In the genomic region with DNA sequence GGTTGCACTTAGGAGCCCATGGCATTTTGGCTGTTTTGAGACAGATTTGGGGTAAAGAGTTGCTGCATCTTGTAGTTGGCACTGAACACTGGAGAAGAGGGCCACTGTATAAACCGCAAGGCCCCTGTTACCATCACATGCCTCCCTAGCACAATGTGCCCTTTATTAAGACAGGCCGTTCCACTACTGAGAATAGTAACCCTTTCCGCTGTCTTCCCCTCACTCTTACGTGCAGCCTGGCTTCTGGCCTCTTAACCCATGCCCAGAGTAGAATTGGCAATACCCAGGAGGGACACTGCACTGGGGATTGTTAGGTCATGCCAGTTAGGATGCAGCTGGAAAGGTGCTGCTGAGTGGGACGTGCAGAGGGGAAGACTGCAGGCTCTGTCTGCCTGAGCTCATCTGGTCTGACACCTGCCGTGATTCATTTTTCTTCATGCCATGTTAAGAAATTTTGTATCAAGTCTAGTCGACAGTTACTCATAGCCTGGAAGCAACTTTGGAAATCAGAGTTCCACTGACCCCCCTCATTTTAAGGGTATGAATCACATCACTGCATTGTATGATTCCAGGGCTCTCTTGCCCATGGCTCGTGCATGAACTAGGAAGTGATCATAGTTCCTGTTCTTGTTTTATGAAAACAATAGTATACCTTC, we compare ENCODE assay signal across 10 cellular contexts.
A peak's percentile ranks its signal among the peaks of the same experiment; 100 is the strongest.
DNase-seq lines count a peak whose midpoint lies in the region; ATAC-seq, FAIRE-seq and TF ChIP-seq lines count a peak whose summit lies in the region.
"Had no signal": no experiment of that assay in that cellular context is flagged by ENCODE, and none has a peak within 500 bp of the region (broad histone marks: within the 10 kb centered on the region; RNA-seq: fewer than 3 reads in every experiment).

No MANE protein-coding gene starts in this region.

- ATAC-seq in left ventricle myocardium superior (peak; percentile 81), psoas muscle (peak; percentile 79 to 92 (median 88))
- ATAC-seq: Panc1 had no signal

- no peak for TF ChIP-seq CTCF in ascending aorta (IDR thresholded peaks at IDR 0.05)
- no peak for TF ChIP-seq CTCF in psoas muscle (IDR thresholded peaks at IDR 0.05)

- H3K36me3 ChIP-seq in ascending aorta (peaks cover 0 to under 1% of the 10 kb centered on the region in 2 donors), psoas muscle (ENCODE audit: insufficient read depth in 1 of 2, low read depth in 1 of 2) (peaks cover 0 to 5% of the 10 kb centered on the region in 2 donors)

- 10 to 12% (median 12%) methylated on average over 8 of the region's 8 CpGs for WGBS in psoas muscle, 3 donors

- H3K27ac ChIP-seq in ascending aorta (peak overlapping the region; percentile 86 to 95), psoas muscle (peak overlapping the region; percentile 95)

- H3K4me1 ChIP-seq in ascending aorta (peaks cover 39 to 72% of the 10 kb centered on the region in 2 donors), psoas muscle (peaks cover 67% of the 10 kb centered on the region)

- intact Hi-C loops in ascending aorta (cut with DNase I), result no loop called here
- intact Hi-C loops in left ventricle myocardium superior (cut with micrococcal nuclease), result no loop called here
- intact Hi-C loops in psoas muscle (cut with DNase I), result loop anchor here (5.0 kb wide), 3 partner anchors 43 to 58 kb away; no protein-coding TSS in a partner anchor

- H3K9me3 ChIP-seq in ascending aorta (no peaks in the 10 kb centered on the region), psoas muscle (no peaks in the 10 kb centered on the region)

- peak overlapping the region; percentile 47 to 65 for H3K4me3 ChIP-seq in ascending aorta
- H3K4me3 ChIP-seq in psoas muscle, result peak overlapping the region; percentile 70

- DNase-seq in CD1c-positive myeloid dendritic cell (ENCODE audit: extremely low spot score) (peak; percentile 19), ascending aorta (ENCODE audit: low spot score in 2 of 2) (peak in 1 of 2 donors; percentile 88), left ventricle myocardium superior (peak; percentile 62), psoas muscle (peak; percentile 59 to 87), SK-N-DZ (ENCODE audit: low spot score) (no peak), 8988T (no peak), NCI-H446 treated with DMSO at 0.1 percent for 48 hours (lab: John Stamatoyannopoulos, UW) (no peak), GM12892 (ENCODE audit: insufficient read length) (no peak)
- DNase-seq: stimulated activated naive CD4-positive, alpha-beta T cell treated with Interleukin-2 at 50 U/mL for 16 hours had no signal

- no peaks in the 10 kb centered on the region for H3K27me3 ChIP-seq in ascending aorta
- no peaks in the 10 kb centered on the region for H3K27me3 ChIP-seq in psoas muscle (ENCODE audit: insufficient read depth in 3 of 3, low read length in 2 of 3)

- no peak for TF ChIP-seq POLR2A in GM12892 (IDR thresholded peaks at IDR 0.05; ENCODE audit: low read depth, low read length)

- no peak for FAIRE-seq in GM12892 (lab: Jason Lieb, UNC)

Comparison
In these comparisons a context has a peak if more than half of its experiments do, and no peak if none do; other contexts are left out.
1. DNase-seq: peak in CD1c-positive myeloid dendritic cell (single experiment), left ventricle myocardium superior (single experiment) and psoas muscle (2 of 2); none in SK-N-DZ (single experiment), 8988T (single experiment), NCI-H446 treated with DMSO at 0.1 percent for 48 hours (single experiment) and GM12892 (single experiment).
2. intact Hi-C loops: an anchor here in psoas muscle (5.0 kb wide); none called in ascending aorta and left ventricle myocardium superior.